1 cellular context compared by ENCODE assay signal in the genomic region with DNA sequence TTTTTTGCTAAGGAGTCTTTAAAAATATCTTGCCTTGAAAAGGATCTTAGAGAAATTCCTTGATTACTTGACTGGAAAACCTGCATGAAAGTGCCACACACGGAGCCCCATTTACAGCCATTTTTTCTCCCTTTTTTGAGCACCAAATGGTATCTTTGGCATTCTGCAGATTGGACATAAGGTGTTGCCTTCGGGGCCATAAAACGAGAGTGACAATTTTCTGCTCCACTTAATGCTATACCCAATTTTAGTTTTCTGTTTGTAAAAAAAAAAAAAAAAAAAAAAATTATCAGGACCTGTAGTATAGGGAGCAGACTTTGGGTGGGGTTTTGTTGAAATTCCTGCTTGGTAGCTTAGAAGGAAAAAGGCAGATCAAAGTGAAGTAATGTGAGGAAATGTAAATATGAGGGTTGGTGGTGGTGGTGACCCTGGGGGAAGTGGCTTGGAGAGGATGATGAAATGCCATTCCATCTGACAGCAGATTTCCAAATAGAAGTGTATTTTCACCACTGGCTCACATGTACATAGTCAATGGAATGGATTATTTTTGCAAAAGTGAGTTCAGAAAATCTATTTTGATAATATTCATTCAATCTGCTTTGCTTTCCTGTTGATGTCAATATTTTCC.
TF ChIP-seq lines count a peak whose summit lies in the region.

No MANE protein-coding gene starts in this region.

TF ChIP-seq in HepG2, 621 proteins besides CTCF, POLR2A, EP300 and RAD21 (continued from another document and continues in another):
- TF ChIP-seq GLMP (CRISPR knock-in tag; IDR thresholded peaks at IDR 0.05; ENCODE audit: borderline replicate concordance) (no peak), ZNF17 (CRISPR knock-in tag; IDR thresholded peaks at IDR 0.05) (no peak), RELA (CRISPR knock-in tag; IDR thresholded peaks at IDR 0.05) (no peak), MNT (IDR thresholded peaks at IDR 0.05) (no peak), ZMAT3 (CRISPR knock-in tag; conservative IDR thresholded peaks at IDR 0.05) (no peak), HOMEZ (CRISPR knock-in tag; IDR thresholded peaks at IDR 0.05; ENCODE audit: low read depth) (peak; percentile 91), ZFP62 (CRISPR knock-in tag; IDR thresholded peaks at IDR 0.05) (no peak), PAWR (CRISPR knock-in tag; IDR thresholded peaks at IDR 0.05; ENCODE audit: borderline replicate concordance) (no peak), ZNF205 (CRISPR knock-in tag; IDR thresholded peaks at IDR 0.05) (no peak), PHF20 (CRISPR knock-in tag; IDR thresholded peaks at IDR 0.05) (no peak), ZNF484 (CRISPR knock-in tag; IDR thresholded peaks at IDR 0.05; ENCODE audit: borderline replicate concordance, low read depth) (no peak), ZNF180 (CRISPR knock-in tag; IDR thresholded peaks at IDR 0.05; ENCODE audit: borderline replicate concordance, low read depth) (no peak), ZNF800 (CRISPR knock-in tag; IDR thresholded peaks at IDR 0.05) (no peak), TFDP2 (CRISPR knock-in tag; IDR thresholded peaks at IDR 0.05) (no peak), SKIL (CRISPR knock-in tag; IDR thresholded peaks at IDR 0.05; ENCODE audit: borderline replicate concordance) (no peak; the same call in 1 of the 2 replicates), CCDC6 (CRISPR knock-in tag; IDR thresholded peaks at IDR 0.05) (no peak), ZNF530 (CRISPR knock-in tag; IDR thresholded peaks at IDR 0.05; ENCODE audit: low read depth) (no peak), ZNF605 (CRISPR knock-in tag; IDR thresholded peaks at IDR 0.05) (0 out of 2 replicates have a peak, but pooled peaks have one; percentile 44), AHR (CRISPR knock-in tag; IDR thresholded peaks at IDR 0.05) (no peak), CCAR2 (optimal IDR thresholded peaks at IDR 0.05; ENCODE audit: low read depth, low read length) (no peak), TGIF2 (CRISPR knock-in tag; IDR thresholded peaks at IDR 0.05) (peak; percentile 18; the same call in 1 of the 2 replicates), HNRNPUL1 (IDR thresholded peaks at IDR 0.05; ENCODE audit: low read depth, low read length) (no peak), ZNF652 (CRISPR knock-in tag; IDR thresholded peaks at IDR 0.05; ENCODE audit: borderline replicate concordance, low read depth) (no peak), NFKBIZ (CRISPR knock-in tag; IDR thresholded peaks at IDR 0.05) (peak; percentile 93; the same call in 1 of the 2 replicates), HNRNPH1 (optimal IDR thresholded peaks at IDR 0.05; ENCODE audit: low read depth, low read length) (no peak), ZNF331 (CRISPR knock-in tag; IDR thresholded peaks at IDR 0.05) (peak; percentile 85; the same call in 1 of the 2 replicates), TCF7L2 (IDR thresholded peaks at IDR 0.05; ENCODE audit: low read depth, low read length) (peak; percentile 83), NCOA2 (CRISPR knock-in tag; IDR thresholded peaks at IDR 0.05) (peak; percentile 93), MXD4 (CRISPR knock-in tag; IDR thresholded peaks at IDR 0.05) (0 out of 2 replicates have a peak, but pooled peaks have one; percentile 25), MIXL1 (CRISPR knock-in tag; IDR thresholded peaks at IDR 0.05) (peak; percentile 83), AHDC1 (CRISPR knock-in tag; IDR thresholded peaks at IDR 0.05; ENCODE audit: borderline replicate concordance) (peak; percentile 98), SIX1 (CRISPR knock-in tag; IDR thresholded peaks at IDR 0.05; ENCODE audit: borderline replicate concordance) (peak; percentile 94), ZNF580 (CRISPR knock-in tag; IDR thresholded peaks at IDR 0.05; ENCODE audit: borderline replicate concordance, low read depth) (peak; percentile 73; the same call in 1 of the 2 replicates), ZNF510 (CRISPR knock-in tag; IDR thresholded peaks at IDR 0.05; ENCODE audit: low read depth) (no peak), SPEN (CRISPR knock-in tag; IDR thresholded peaks at IDR 0.05; ENCODE audit: low read depth) (peak; percentile 67; the same call in 1 of the 2 replicates), MEIS2 (CRISPR knock-in tag; IDR thresholded peaks at IDR 0.05) (peak; percentile 84), ZNF33B (CRISPR knock-in tag; IDR thresholded peaks at IDR 0.05) (no peak), ZNF562 (CRISPR knock-in tag; IDR thresholded peaks at IDR 0.05; ENCODE audit: borderline replicate concordance) (no peak), HDAC6 (IDR thresholded peaks at IDR 0.05; ENCODE audit: low read depth, low read length) (no peak)
- TF ChIP-seq, protein P1, sequence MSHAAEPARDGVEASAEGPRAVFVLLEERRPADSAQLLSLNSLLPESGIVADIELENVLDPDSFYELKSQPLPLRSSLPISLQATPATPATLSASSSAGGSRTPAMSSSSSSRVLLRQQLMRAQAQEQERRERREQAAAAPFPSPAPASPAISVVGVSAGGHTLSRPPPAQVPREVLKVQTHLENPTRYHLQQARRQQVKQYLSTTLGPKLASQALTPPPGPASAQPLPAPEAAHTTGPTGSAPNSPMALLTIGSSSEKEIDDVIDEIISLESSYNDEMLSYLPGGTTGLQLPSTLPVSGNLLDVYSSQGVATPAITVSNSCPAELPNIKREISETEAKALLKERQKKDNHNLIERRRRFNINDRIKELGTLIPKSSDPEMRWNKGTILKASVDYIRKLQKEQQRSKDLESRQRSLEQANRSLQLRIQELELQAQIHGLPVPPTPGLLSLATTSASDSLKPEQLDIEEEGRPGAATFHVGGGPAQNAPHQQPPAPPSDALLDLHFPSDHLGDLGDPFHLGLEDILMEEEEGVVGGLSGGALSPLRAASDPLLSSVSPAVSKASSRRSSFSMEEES (CRISPR knock-in tag; IDR thresholded peaks at IDR 0.05) = peak; percentile 89
- TF ChIP-seq, protein P2, sequence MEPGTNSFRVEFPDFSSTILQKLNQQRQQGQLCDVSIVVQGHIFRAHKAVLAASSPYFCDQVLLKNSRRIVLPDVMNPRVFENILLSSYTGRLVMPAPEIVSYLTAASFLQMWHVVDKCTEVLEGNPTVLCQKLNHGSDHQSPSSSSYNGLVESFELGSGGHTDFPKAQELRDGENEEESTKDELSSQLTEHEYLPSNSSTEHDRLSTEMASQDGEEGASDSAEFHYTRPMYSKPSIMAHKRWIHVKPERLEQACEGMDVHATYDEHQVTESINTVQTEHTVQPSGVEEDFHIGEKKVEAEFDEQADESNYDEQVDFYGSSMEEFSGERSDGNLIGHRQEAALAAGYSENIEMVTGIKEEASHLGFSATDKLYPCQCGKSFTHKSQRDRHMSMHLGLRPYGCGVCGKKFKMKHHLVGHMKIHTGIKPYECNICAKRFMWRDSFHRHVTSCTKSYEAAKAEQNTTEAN (CRISPR knock-in tag; conservative IDR thresholded peaks at IDR 0.05) = peak; percentile 87
